Comparison of ENCODE assay signal across 1 cellular context in genomic region chr6:84546427-84546914, GRCh38.
TF ChIP-seq lines count a peak whose summit lies in the region.

No MANE protein-coding gene starts in this region.

TF ChIP-seq in H1, 55 proteins besides CTCF, POLR2A, EP300 and RAD21 (continued from another document):
- TF ChIP-seq, protein P1, sequence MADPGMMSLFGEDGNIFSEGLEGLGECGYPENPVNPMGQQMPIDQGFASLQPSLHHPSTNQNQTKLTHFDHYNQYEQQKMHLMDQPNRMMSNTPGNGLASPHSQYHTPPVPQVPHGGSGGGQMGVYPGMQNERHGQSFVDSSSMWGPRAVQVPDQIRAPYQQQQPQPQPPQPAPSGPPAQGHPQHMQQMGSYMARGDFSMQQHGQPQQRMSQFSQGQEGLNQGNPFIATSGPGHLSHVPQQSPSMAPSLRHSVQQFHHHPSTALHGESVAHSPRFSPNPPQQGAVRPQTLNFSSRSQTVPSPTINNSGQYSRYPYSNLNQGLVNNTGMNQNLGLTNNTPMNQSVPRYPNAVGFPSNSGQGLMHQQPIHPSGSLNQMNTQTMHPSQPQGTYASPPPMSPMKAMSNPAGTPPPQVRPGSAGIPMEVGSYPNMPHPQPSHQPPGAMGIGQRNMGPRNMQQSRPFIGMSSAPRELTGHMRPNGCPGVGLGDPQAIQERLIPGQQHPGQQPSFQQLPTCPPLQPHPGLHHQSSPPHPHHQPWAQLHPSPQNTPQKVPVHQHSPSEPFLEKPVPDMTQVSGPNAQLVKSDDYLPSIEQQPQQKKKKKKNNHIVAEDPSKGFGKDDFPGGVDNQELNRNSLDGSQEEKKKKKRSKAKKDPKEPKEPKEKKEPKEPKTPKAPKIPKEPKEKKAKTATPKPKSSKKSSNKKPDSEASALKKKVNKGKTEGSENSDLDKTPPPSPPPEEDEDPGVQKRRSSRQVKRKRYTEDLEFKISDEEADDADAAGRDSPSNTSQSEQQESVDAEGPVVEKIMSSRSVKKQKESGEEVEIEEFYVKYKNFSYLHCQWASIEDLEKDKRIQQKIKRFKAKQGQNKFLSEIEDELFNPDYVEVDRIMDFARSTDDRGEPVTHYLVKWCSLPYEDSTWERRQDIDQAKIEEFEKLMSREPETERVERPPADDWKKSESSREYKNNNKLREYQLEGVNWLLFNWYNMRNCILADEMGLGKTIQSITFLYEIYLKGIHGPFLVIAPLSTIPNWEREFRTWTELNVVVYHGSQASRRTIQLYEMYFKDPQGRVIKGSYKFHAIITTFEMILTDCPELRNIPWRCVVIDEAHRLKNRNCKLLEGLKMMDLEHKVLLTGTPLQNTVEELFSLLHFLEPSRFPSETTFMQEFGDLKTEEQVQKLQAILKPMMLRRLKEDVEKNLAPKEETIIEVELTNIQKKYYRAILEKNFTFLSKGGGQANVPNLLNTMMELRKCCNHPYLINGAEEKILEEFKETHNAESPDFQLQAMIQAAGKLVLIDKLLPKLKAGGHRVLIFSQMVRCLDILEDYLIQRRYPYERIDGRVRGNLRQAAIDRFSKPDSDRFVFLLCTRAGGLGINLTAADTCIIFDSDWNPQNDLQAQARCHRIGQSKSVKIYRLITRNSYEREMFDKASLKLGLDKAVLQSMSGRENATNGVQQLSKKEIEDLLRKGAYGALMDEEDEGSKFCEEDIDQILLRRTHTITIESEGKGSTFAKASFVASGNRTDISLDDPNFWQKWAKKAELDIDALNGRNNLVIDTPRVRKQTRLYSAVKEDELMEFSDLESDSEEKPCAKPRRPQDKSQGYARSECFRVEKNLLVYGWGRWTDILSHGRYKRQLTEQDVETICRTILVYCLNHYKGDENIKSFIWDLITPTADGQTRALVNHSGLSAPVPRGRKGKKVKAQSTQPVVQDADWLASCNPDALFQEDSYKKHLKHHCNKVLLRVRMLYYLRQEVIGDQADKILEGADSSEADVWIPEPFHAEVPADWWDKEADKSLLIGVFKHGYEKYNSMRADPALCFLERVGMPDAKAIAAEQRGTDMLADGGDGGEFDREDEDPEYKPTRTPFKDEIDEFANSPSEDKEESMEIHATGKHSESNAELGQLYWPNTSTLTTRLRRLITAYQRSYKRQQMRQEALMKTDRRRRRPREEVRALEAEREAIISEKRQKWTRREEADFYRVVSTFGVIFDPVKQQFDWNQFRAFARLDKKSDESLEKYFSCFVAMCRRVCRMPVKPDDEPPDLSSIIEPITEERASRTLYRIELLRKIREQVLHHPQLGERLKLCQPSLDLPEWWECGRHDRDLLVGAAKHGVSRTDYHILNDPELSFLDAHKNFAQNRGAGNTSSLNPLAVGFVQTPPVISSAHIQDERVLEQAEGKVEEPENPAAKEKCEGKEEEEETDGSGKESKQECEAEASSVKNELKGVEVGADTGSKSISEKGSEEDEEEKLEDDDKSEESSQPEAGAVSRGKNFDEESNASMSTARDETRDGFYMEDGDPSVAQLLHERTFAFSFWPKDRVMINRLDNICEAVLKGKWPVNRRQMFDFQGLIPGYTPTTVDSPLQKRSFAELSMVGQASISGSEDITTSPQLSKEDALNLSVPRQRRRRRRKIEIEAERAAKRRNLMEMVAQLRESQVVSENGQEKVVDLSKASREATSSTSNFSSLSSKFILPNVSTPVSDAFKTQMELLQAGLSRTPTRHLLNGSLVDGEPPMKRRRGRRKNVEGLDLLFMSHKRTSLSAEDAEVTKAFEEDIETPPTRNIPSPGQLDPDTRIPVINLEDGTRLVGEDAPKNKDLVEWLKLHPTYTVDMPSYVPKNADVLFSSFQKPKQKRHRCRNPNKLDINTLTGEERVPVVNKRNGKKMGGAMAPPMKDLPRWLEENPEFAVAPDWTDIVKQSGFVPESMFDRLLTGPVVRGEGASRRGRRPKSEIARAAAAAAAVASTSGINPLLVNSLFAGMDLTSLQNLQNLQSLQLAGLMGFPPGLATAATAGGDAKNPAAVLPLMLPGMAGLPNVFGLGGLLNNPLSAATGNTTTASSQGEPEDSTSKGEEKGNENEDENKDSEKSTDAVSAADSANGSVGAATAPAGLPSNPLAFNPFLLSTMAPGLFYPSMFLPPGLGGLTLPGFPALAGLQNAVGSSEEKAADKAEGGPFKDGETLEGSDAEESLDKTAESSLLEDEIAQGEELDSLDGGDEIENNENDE (IDR thresholded peaks at IDR 0.05; ENCODE audit: insufficient replicate concordance, low read length), result no peak
- TF ChIP-seq KDM5A (IDR thresholded peaks at IDR 0.05; ENCODE audit: low read length) (no peak), SIX5 (IDR thresholded peaks at IDR 0.05; ENCODE audit: low read depth, low read length) (no peak), POLR2AphosphoS5 (IDR thresholded peaks at IDR 0.05; ENCODE audit: low read depth, low read length) (no peak), JUND (IDR thresholded peaks at IDR 0.05; ENCODE audit: low read length) (no peak), CBX5 (IDR thresholded peaks at IDR 0.05; ENCODE audit: low read depth, low read length) (no peak), SRF (IDR thresholded peaks at IDR 0.05; ENCODE audit: low read depth, low read length) (no peak), EGR1 (IDR thresholded peaks at IDR 0.05; ENCODE audit: borderline replicate concordance, low read depth, low read length) (no peak), SP1 (IDR thresholded peaks at IDR 0.05; ENCODE audit: low read depth, low read length) (no peak), SUZ12 (IDR thresholded peaks at IDR 0.05; ENCODE audit: low read length) (no peak)
